ENCODE assay signal across 8 cellular contexts in the genomic region with DNA sequence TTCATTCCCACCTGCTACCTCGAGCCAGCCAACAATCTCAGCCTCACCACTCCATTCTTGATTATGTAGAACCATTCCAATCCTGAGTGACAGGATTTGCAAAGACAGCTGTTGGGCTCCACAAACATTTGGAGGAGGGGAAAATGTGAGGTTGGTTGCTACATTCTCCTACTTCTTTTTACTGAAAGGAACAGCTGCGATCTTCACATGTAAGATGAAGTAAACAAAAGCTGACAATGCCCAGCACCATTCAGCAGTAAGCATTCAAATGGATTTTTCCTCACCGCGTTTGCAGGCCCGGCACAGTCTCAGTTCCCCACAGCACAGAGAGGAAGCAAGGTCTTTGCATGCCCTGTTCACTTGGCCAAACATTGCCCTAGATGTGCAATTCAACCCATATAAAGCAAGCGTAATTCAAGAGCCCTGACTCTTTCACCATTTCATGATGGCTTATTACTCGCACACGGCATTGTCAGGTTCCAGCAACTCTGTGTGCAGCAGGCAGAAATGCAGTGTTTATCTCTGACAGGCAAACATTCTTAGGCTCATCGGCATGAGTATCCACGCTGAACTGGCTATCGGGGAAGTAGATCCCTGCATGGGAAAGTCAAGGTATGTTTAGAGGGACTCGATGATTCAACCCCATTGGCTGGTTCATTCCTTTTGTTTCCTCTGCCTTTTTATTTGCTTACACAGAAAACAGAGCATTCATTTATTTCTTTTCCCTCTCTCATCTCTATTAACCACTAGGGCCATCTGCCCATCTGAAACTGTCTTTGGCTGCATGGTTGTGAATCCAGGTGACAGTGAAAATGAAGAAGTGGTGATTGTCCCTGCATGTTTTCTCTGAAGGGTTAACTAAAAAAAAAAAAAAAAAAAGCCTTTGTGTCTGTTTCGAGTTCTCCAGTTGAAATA.
DNase-seq lines count a peak whose midpoint lies in the region; ATAC-seq and TF ChIP-seq lines count a peak whose summit lies in the region.

No MANE protein-coding gene starts in this region.

- H3K36me3 ChIP-seq in stomach smooth muscle (ENCODE audit: control insufficient read depth in 2 of 2, insufficient read depth in 2 of 2, low read length in 2 of 2): no peaks in the 10 kb centered on the region

- H3K4me1 ChIP-seq in right cardiac atrium (ENCODE audit: control insufficient read depth, insufficient read depth, low read length): peaks cover 7% of the 10 kb centered on the region
- peaks cover 6% of the 10 kb centered on the region for H3K4me1 ChIP-seq in stomach smooth muscle (ENCODE audit: control insufficient read depth, insufficient read depth, low read length)

- DNase-seq in NCI-H524 treated with DMSO at 0.1 percent for 48 hours (lab: John Stamatoyannopoulos, UW) (peak; percentile 57), right cardiac atrium (peak in 1 of 3 donors; percentile 53), ureter (ENCODE audit: low spot score) (no peak), NCI-H1048 (lab: John Stamatoyannopoulos, UW) (no peak), CD14-positive monocyte (ENCODE audit: low spot score) (no peak)

- ATAC-seq in GM18867 (IDR thresholded peaks at IDR 0.05; ENCODE audit: unreplicated experiment) (peak; percentile 42), HG02798 (IDR thresholded peaks at IDR 0.05; ENCODE audit: poor library complexity, unreplicated experiment) (peak; percentile 39), right cardiac atrium (peak; percentile 18 to 24)

- H3K36me3 Mint-ChIP-seq in CD14-positive monocyte: no peaks in the 10 kb centered on the region

- H3K9me3 Mint-ChIP-seq in CD14-positive monocyte: no peaks in the 10 kb centered on the region

- H3K9ac ChIP-seq in stomach smooth muscle (ENCODE audit: low read length in 2 of 2): peak overlapping the region in 1 of 2 donors; percentile 2

- no peak for TF ChIP-seq CTCF in CD14-positive monocyte (IDR thresholded peaks at IDR 0.05)

- intact Hi-C loops in right cardiac atrium (cut with DNase I): loop anchor here in 1 of 4 donors (5.0 to 10.0 kb wide), 2 partner anchors 52 to 86 kb away; no protein-coding TSS in a partner anchor
- intact Hi-C loops in CD14-positive monocyte (cut with micrococcal nuclease): no loop called here

- H3K4me3 Mint-ChIP-seq in CD14-positive monocyte: no peak overlapping the region

- H3K4me3 ChIP-seq in right cardiac atrium (ENCODE audit: low read length): peak overlapping the region; percentile 13
- peak overlapping the region; percentile 56 to 59 for H3K4me3 ChIP-seq in stomach smooth muscle (ENCODE audit: low read length in 2 of 2)

- H3K27me3 ChIP-seq in right cardiac atrium (ENCODE audit: control insufficient read depth, insufficient read depth) (no peaks in the 10 kb centered on the region), stomach smooth muscle (ENCODE audit: control insufficient read depth in 1 of 2, insufficient read depth in 2 of 2, low read length in 2 of 2) (no peaks in the 10 kb centered on the region)

- H3K4me1 Mint-ChIP-seq in CD14-positive monocyte: peaks cover 15% of the 10 kb centered on the region

- peaks cover 0 to 4% (median 2%) of the 10 kb centered on the region in 3 donors for H3K27me3 Mint-ChIP-seq in CD14-positive monocyte (ENCODE audit: low read depth in 3 of 3)

- WGBS in right cardiac atrium: 63% methylated on average over 13 of the region's 13 CpGs

- H3K27ac ChIP-seq in right cardiac atrium (ENCODE audit: low read length) (peak overlapping the region; percentile 92), stomach smooth muscle (ENCODE audit: low read length) (peak overlapping the region; percentile 42)

- H3K9me3 ChIP-seq in right cardiac atrium (ENCODE audit: control insufficient read depth, low read length) (no peaks in the 10 kb centered on the region), stomach smooth muscle (ENCODE audit: control insufficient read depth in 2 of 2, low read length in 2 of 2) (no peaks in the 10 kb centered on the region)

- H3K27ac Mint-ChIP-seq in CD14-positive monocyte: peak overlapping the region in 2 of 7 donors; percentile 54 to 58
